In the genomic region with DNA sequence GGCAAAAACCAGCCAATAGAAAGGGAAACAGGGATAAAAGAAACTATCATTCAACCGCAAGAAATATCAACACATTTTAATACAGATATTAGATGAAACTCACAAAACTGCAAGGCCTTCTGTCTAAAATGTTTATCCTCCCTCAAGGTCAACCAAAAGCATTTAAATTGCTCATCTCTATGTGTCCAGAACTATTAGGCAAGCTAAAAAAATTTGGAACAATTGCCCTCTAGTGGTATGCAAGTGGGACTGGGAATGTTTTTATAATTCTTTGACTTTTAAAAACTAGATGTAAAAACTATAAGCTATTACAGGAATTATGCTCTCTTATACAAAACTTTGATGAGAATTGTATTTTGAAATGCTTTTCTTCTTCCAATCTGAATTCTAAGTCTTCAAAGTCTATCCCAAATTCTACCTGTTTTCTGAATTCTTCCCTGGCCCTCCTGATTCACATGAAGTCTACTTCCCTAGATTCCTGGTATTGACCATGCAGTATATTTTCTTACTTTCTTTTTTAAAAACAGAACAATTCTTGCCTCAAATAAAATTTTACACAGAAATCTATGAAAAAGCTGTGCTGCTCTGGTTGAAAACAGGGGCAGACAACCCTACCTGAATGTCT, we compare ENCODE assay signal across 9 cellular contexts. TPM values are rescaled to one million over a fixed set of nuclear protein-coding genes. Genes with fewer than 3 reads are reported as not detected.
DNase-seq lines count a peak whose midpoint lies in the region; ATAC-seq and TF ChIP-seq lines count a peak whose summit lies in the region.
"Had no signal": no experiment of that assay in that cellular context is flagged by ENCODE, and none has a peak within 500 bp of the region (broad histone marks: within the 10 kb centered on the region; RNA-seq: fewer than 3 reads in every experiment).

No MANE protein-coding gene starts in this region.

- H2AFZ ChIP-seq in SK-N-SH (ENCODE audit: low read depth) = no peak overlapping the region

- H3K9me2 ChIP-seq in SK-N-SH = no peaks in the 10 kb centered on the region

- intact Hi-C loops in left cardiac atrium (cut with DNase I) = loop anchor here in 1 of 2 donors (1.0 to 10.0 kb wide), 2 partner anchors 74 to 345 kb away; no protein-coding TSS in a partner anchor
- intact Hi-C loops in vagina (cut with DNase I) = no loop called here

- CTCF ChIA-PET in SK-N-SH (lab: Yijun Ruan, JAX) = interaction anchor here (0.6 to 3.2 kb wide), 23 partner anchors 10 to 737 kb away, joined by 3 to 27 read pairs (median 4); a partner anchor contains a TSS

- H3K4me1 ChIP-seq in right atrium auricular region (peaks cover 0 to 12% of the 10 kb centered on the region in 2 donors), SK-N-SH (ENCODE audit: control insufficient read depth in 1 of 2, insufficient read depth in 2 of 2, low read depth in 1 of 2, low read length in 1 of 2) (peaks cover 6 to 7% of the 10 kb centered on the region in 2 experiments; a peak in 3 of 4 replicates), vagina (peaks cover 17% of the 10 kb centered on the region)

- no peak overlapping the region for H3K4me3 ChIP-seq in right atrium auricular region
- no peak overlapping the region for H3K4me3 ChIP-seq in SK-N-SH (ENCODE audit: low read depth in 2 of 2, low read length in 1 of 2)
- H3K4me3 ChIP-seq in fibroblast of the aortic adventitia (ENCODE audit: low read depth, low read length) = no peak overlapping the region
- H3K4me3 ChIP-seq in vagina = no peak overlapping the region

- peaks cover 27% of the 10 kb centered on the region for H3K79me2 ChIP-seq in SK-N-SH (ENCODE audit: insufficient read depth)

- H3K27ac ChIP-seq in right atrium auricular region (no peak overlapping the region), SK-N-SH (ENCODE audit: low read depth in 2 of 2, low read length in 1 of 2) (peak overlapping the region in 1 of 2 experiments; percentile 10; a peak in 1 of 4 replicates), vagina (no peak overlapping the region)

- DNase-seq in right atrium auricular region (ENCODE audit: low spot score) = no peak
- no peak for DNase-seq in left cardiac atrium
- DNase-seq in SK-N-SH = peak; percentile 34
- peak; percentile 62 for DNase-seq in fibroblast of the aortic adventitia (ENCODE audit: low read depth)
- DNase-seq in vagina (ENCODE audit: extremely low spot score in 2 of 2) = no peak
- no peak for DNase-seq in SHP77 treated with DMSO at 0.1 percent for 48 hours (lab: John Stamatoyannopoulos, UW)

- POLR2A ChIA-PET in SK-N-SH (lab: Yijun Ruan, JAX) = interaction anchor here (0.6 kb wide), 1 partner anchor 407 kb away, joined by 4 read pairs; no protein-coding TSS in a partner anchor

- TF ChIP-seq CTCF in right atrium auricular region (IDR thresholded peaks at IDR 0.05) (peak; percentile 16 to 70), SK-N-SH (IDR thresholded peaks at IDR 0.05) (peak; percentile 82), fibroblast of the aortic adventitia (IDR thresholded peaks at IDR 0.05; ENCODE audit: insufficient read depth, low read length) (peak; percentile 70), vagina (IDR thresholded peaks at IDR 0.05) (peak in 2 of 3 experiments; percentile 23 to 36)

- H3K27me3 ChIP-seq in right atrium auricular region (no peaks in the 10 kb centered on the region), SK-N-SH (ENCODE audit: insufficient read depth) (no peaks in the 10 kb centered on the region), vagina (no peaks in the 10 kb centered on the region)

- no peak for TF ChIP-seq EP300 in SK-N-SH (IDR thresholded peaks at IDR 0.05; ENCODE audit: borderline replicate concordance in 1 of 2, low read depth in 1 of 2, low read length in 1 of 2)

- no peaks in the 10 kb centered on the region for H4K20me1 ChIP-seq in SK-N-SH (ENCODE audit: insufficient read depth)

- TF ChIP-seq RAD21 in SK-N-SH (IDR thresholded peaks at IDR 0.05; ENCODE audit: low read length) = peak; percentile 69

- H3F3A ChIP-seq in SK-N-SH (replicated peaks; ENCODE audit: insufficient read depth) = peaks cover 21% of the 10 kb centered on the region

- H3K9me3 ChIP-seq in right atrium auricular region = no peaks in the 10 kb centered on the region
- no peaks in the 10 kb centered on the region for H3K9me3 ChIP-seq in SK-N-SH
- H3K9me3 ChIP-seq in vagina = no peaks in the 10 kb centered on the region

- no peak overlapping the region for H3K9ac ChIP-seq in SK-N-SH

- H3K4me2 ChIP-seq in SK-N-SH = no peak overlapping the region

- H3K36me3 ChIP-seq in right atrium auricular region (peaks cover 82% of the 10 kb centered on the region), SK-N-SH (replicated peaks in 1 of 2; ENCODE audit: control insufficient read depth in 1 of 2, insufficient read depth in 2 of 2, low read length in 1 of 2) (peaks cover 85 to 87% of the 10 kb centered on the region in 2 experiments), vagina (peaks cover 0 to 77% of the 10 kb centered on the region in 2 donors)

- ATAC-seq in left cardiac atrium (no peak), GM19467 (IDR thresholded peaks at IDR 0.05; ENCODE audit: unreplicated experiment) (no peak), HG03432 (IDR thresholded peaks at IDR 0.05; ENCODE audit: unreplicated experiment) (no peak)

- TF ChIP-seq POLR2A in vagina (IDR thresholded peaks at IDR 0.05) = no peak

- 100% methylated on average over 1 of the region's 1 CpG for WGBS in SK-N-SH (ENCODE audit: low lambda C conversion rate)

TF ChIP-seq in SK-N-SH, 30 proteins besides CTCF, POLR2A, EP300 and RAD21:
- TF ChIP-seq NRF1 (IDR thresholded peaks at IDR 0.05; ENCODE audit: low read depth, low read length) (no peak), ELF1 (IDR thresholded peaks at IDR 0.05) (no peak), RXRA (IDR thresholded peaks at IDR 0.05; ENCODE audit: borderline replicate concordance, low read depth) (no peak), SMC3 (IDR thresholded peaks at IDR 0.05; ENCODE audit: low read depth, low read length) (peak; percentile 56), TCF12 (IDR thresholded peaks at IDR 0.05) (no peak), EZH2phosphoT487 (IDR thresholded peaks at IDR 0.05; ENCODE audit: borderline replicate concordance, low read depth) (no peak)

RNA-seq across cellular contexts. Expression of a gene that starts 4.9 kb away (rescaled TPM):
- total RNA-seq in right atrium auricular region (10 to 100 TPM; 45.3 to 48.6 TPM), left cardiac atrium (10 to 100 TPM; 60.8 to 65.5 TPM), fibroblast of the aortic adventitia (ENCODE audit: low replicate concordance) (48.4 and 61.7 TPM in 2 replicates), vagina (38.1 TPM)
- 27.0 and 33.5 TPM in 2 replicates for polyA plus RNA-seq in SK-N-SH (2012; rRNA removed)
- polyA plus RNA-seq in SK-N-SH (2012; cell fraction: cytosol; rRNA removed) = 36.1 and 44.8 TPM in 2 replicates
- 15.6 and 31.9 TPM in 2 replicates for polyA plus RNA-seq in SK-N-SH (2012; cell fraction: nucleus; rRNA removed)

RNA-seq across cellular contexts. Expression of a gene that starts 5.1 kb away (rescaled TPM):
- 1 to 10 TPM in 1 of 2 donors, under 1 TPM in 1; 0.90 to 1.1 TPM for total RNA-seq in right atrium auricular region
- under 1 TPM; 0.80 to 0.89 TPM for total RNA-seq in left cardiac atrium
- 1.1 and 1.2 TPM in 2 replicates for polyA plus RNA-seq in SK-N-SH (2012; rRNA removed)
- polyA plus RNA-seq in SK-N-SH (2012; cell fraction: cytosol; rRNA removed) = 0.80 and 0.97 TPM in 2 replicates
- polyA plus RNA-seq in SK-N-SH (2012; cell fraction: nucleus; rRNA removed) = 0.75 and 0.89 TPM in 2 replicates
- 0.08 and 1.1 TPM in 2 replicates for total RNA-seq in fibroblast of the aortic adventitia (ENCODE audit: low replicate concordance)
- 0.25 TPM for total RNA-seq in vagina

RNA-seq across cellular contexts. Expression of a gene that starts 56.6 kb away (rescaled TPM):
- total RNA-seq in right atrium auricular region (not detected), left cardiac atrium (not detected), fibroblast of the aortic adventitia (ENCODE audit: low replicate concordance) (not detected in 2 replicates), vagina (not detected)
- polyA plus RNA-seq in SK-N-SH (2012; rRNA removed) = 0.02 TPM in 1 of 2 replicates, not detected in the other
- polyA plus RNA-seq in SK-N-SH (2012; cell fraction: cytosol; rRNA removed) = not detected in 2 replicates
- not detected in 2 replicates for polyA plus RNA-seq in SK-N-SH (2012; cell fraction: nucleus; rRNA removed)
- polyA plus RNA-seq: thymus had no signal

Comparison
In these comparisons a context has a peak if more than half of its experiments do, and no peak if none do; other contexts are left out.
1. DNase-seq: peak in SK-N-SH (single experiment) and fibroblast of the aortic adventitia (single experiment); none in right atrium auricular region (single experiment), left cardiac atrium (single experiment), vagina (0 of 2) and SHP77 treated with DMSO at 0.1 percent for 48 hours (single experiment).
2. CTCF ChIP-seq: peak in every context shown above with its lines; median percentile 82 in SK-N-SH; 70 in fibroblast of the aortic adventitia; 43 in right atrium auricular region; 30 in vagina.